Comparison of ENCODE assay signal across 25 cellular contexts in the genomic region with DNA sequence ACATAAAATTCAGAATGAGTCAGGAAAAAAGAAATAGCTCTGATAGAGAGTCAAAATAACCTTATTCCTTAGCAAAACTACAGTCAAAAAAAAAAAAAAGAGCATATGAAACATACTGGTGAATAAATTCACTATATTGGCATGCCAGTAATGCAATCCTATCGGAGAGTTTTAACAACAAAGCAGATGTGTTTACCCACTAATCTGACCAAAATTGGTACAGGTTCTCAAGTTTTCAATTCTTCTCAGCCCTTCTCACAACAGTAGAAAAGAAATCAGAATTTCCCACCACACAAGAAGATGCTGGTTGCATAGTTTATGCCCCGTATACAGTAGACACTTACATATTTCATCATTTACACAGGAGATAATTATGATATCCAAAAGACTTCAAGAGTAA. TPM values are rescaled to one million over a fixed set of nuclear protein-coding genes. Genes with fewer than 3 reads are reported as not detected.
A peak's percentile ranks its signal among the peaks of the same experiment; 100 is the strongest.
DNase-seq lines count a peak whose midpoint lies in the region; ATAC-seq, FAIRE-seq and TF ChIP-seq lines count a peak whose summit lies in the region.
"Had no signal": no experiment of that assay in that cellular context is flagged by ENCODE, and none has a peak within 500 bp of the region (broad histone marks: within the 10 kb centered on the region; RNA-seq: fewer than 3 reads in every experiment).

No MANE protein-coding gene starts in this region.

- H3K27ac Mint-ChIP-seq in GM23338, result peak overlapping the region; percentile 42; the same call in 1 of the 2 replicates
- H3K27ac Mint-ChIP-seq: CD8-positive, alpha-beta T cell had no signal

- intact Hi-C loops in left colon (cut with DNase I, micrococcal nuclease), result no loop called here

- H3K4me1 Mint-ChIP-seq in GM23338, result peaks cover 11% of the 10 kb centered on the region

- TF ChIP-seq CTCF in AG10803 (conservative IDR thresholded peaks at IDR 0.05; ENCODE audit: low read length) (no peak), GM23338 (conservative IDR thresholded peaks at IDR 0.05; ENCODE audit: low read depth in 2 of 2) (no peak), osteoblast (IDR thresholded peaks at IDR 0.05; ENCODE audit: extremely low read depth, low read depth, low read length) (no peak)

- no peak overlapping the region for H3K4me2 ChIP-seq in GM23338
- H3K4me2 ChIP-seq in osteoblast (ENCODE audit: insufficient read depth, low read length), result no peak overlapping the region

- H3K27me3 Mint-ChIP-seq in GM23338 (ENCODE audit: insufficient read depth, low read depth, poor library complexity), result peaks cover 1% of the 10 kb centered on the region

- DNase-seq in AG10803 (ENCODE audit: low read depth) (peak; percentile 73), GM23338 (ENCODE audit: low spot score) (no peak), astrocyte of the hippocampus (ENCODE audit: low read depth, low spot score) (peak; percentile 19), osteoblast (ENCODE audit: insufficient read length, low spot score, missing footprints) (no peak), left colon (no peak), NCI-H526 treated with DMSO at 0.1 percent for 48 hours (lab: John Stamatoyannopoulos, UW) (no peak), GM12891 (ENCODE audit: insufficient read length, low spot score) (no peak), H4 (ENCODE audit: low spot score) (no peak)
- DNase-seq: AML-193; C1 segment of cervical spinal cord; CD8-positive, alpha-beta T cell; GF-D8; Kasumi-1; MG63; NCI-H1417; NCI-H1694 treated with DMSO at 0.1 percent for 48 hours; NCI-H2081 treated with DMSO at 0.1 percent for 48 hours; NCI-H2171 treated with DMSO at 0.1 percent for 48 hours; NCI-H446; NCI-H526; OCI-M1 had no signal

- H3K36me3 ChIP-seq in GM23338 (ENCODE audit: insufficient read depth) (no peaks in the 10 kb centered on the region), osteoblast (ENCODE audit: insufficient read depth, low read length) (no peaks in the 10 kb centered on the region)

- 0 out of 2 replicates have a peak, but pooled peaks cover 4% of the 10 kb centered on the region for H4K20me1 ChIP-seq in GM23338 (replicated peaks; ENCODE audit: insufficient read depth)
- H4K20me1 ChIP-seq in osteoblast (ENCODE audit: insufficient read depth, low read length), result no peaks in the 10 kb centered on the region

- H3F3A ChIP-seq in GM23338 (replicated peaks; ENCODE audit: low read depth), result no peaks in the 10 kb centered on the region

- ATAC-seq in GM23338 (no peak), left colon (no peak)
- ATAC-seq: CD8-positive, alpha-beta T cell; HCT116 had no signal

- H3K4me3 ChIP-seq in AG10803 (ENCODE audit: low read length), result no peak overlapping the region
- H3K4me3 ChIP-seq in GM23338, result no peak overlapping the region
- no peak overlapping the region for H3K4me3 ChIP-seq in osteoblast (ENCODE audit: insufficient read depth, low read length)
- H3K4me3 ChIP-seq: MG63, SJSA1 had no signal

- no peak overlapping the region for H3K27ac ChIP-seq in GM23338 (ENCODE audit: low read depth)
- no peak overlapping the region for H3K27ac ChIP-seq in osteoblast (ENCODE audit: low read depth, low read length)
- H3K27ac ChIP-seq: SJSA1 had no signal

- H3K36me3 Mint-ChIP-seq in GM23338 (ENCODE audit: low read depth), result peaks cover under 1% of the 10 kb centered on the region; the same call in 1 of the 3 replicates

- no peak for TF ChIP-seq POLR2A in GM12891 (IDR thresholded peaks at IDR 0.05; ENCODE audit: low read depth, low read length)

- H2AFZ ChIP-seq in GM23338 (no peak overlapping the region), osteoblast (ENCODE audit: low read length) (peak overlapping the region; percentile 5)

- H3K27me3 ChIP-seq in GM23338 (ENCODE audit: insufficient read depth) (no peaks in the 10 kb centered on the region), osteoblast (ENCODE audit: insufficient read depth, low read length) (no peaks in the 10 kb centered on the region)
- H3K27me3 ChIP-seq: MG63, SJSA1 had no signal

- no peaks in the 10 kb centered on the region for H3K9me2 ChIP-seq in GM23338 (ENCODE audit: insufficient read depth)

- H3K4me3 Mint-ChIP-seq in GM23338, result no peak overlapping the region
- H3K4me3 Mint-ChIP-seq: CD8-positive, alpha-beta T cell had no signal

- peaks cover 6% of the 10 kb centered on the region; the same call in 1 of the 2 replicates for H3K79me2 ChIP-seq in GM23338 (replicated peaks; ENCODE audit: insufficient read depth)
- H3K79me2 ChIP-seq in osteoblast (ENCODE audit: insufficient read depth, low read length), result peaks cover 11% of the 10 kb centered on the region

- H3K9me3 ChIP-seq in osteoblast (ENCODE audit: low read depth, low read length), result no peaks in the 10 kb centered on the region
- H3K9me3 ChIP-seq: MG63, SJSA1 had no signal

- H3K9me3 Mint-ChIP-seq in GM23338, result no peaks in the 10 kb centered on the region
- H3K9me3 Mint-ChIP-seq: CD8-positive, alpha-beta T cell had no signal

- H3K4me1 ChIP-seq in GM23338 (ENCODE audit: insufficient read depth) (peaks cover 11% of the 10 kb centered on the region), osteoblast (ENCODE audit: insufficient read depth, low read length) (no peaks in the 10 kb centered on the region)

- no peak for FAIRE-seq in GM12891 (lab: Jason Lieb, UNC)
- FAIRE-seq: A204.1, RCC 7860 had no signal

TF ChIP-seq in GM23338, 12 proteins besides CTCF, POLR2A, EP300 and RAD21:
- TF ChIP-seq EZH2 (IDR thresholded peaks at IDR 0.05; ENCODE audit: low read depth, unreplicated experiment) (no peak), JUNB (IDR thresholded peaks at IDR 0.05; ENCODE audit: unreplicated experiment) (no peak)
TF ChIP-seq in GM23338: peak in this region for 0.

TF ChIP-seq in GM12891, 5 proteins besides CTCF, POLR2A, EP300 and RAD21:
- TF ChIP-seq POLR2AphosphoS5 (IDR thresholded peaks at IDR 0.05; ENCODE audit: low read depth, low read length) (no peak), POU2F2 (IDR thresholded peaks at IDR 0.05; ENCODE audit: low read depth, low read length) (no peak), SPI1 (IDR thresholded peaks at IDR 0.05; ENCODE audit: low read depth, low read length) (no peak), TAF1 (IDR thresholded peaks at IDR 0.05; ENCODE audit: low read depth, low read length) (no peak), PAX5 (IDR thresholded peaks at IDR 0.05; ENCODE audit: insufficient read depth, low read length, severe bottlenecking) (no peak)
TF ChIP-seq in GM12891: peak in this region for 0.

RNA-seq across cellular contexts. Expression of a gene that starts 59.4 kb away (rescaled TPM):
- total RNA-seq in GM23338 (2014; rRNA removed; shearing (Covaris generic)), result 24.2 and 28.7 TPM in 2 replicates
- 18.0 and 21.0 TPM in 2 replicates for polyA plus RNA-seq in GM23338 (2016; fragmentation: Nextera tagmentation; extraction: Ambion mirVana)
- total RNA-seq in osteoblast (13.3 and 15.9 TPM in 2 replicates), left colon (10 to 100 TPM; 19.1 to 19.3 TPM)
- polyA plus RNA-seq in GM12891 (2012; ENCODE audit: low read depth, missing spikeins), result 1.6 TPM
- total RNA-seq in H4 (2014; rRNA removed; shearing (Covaris generic)), result 12.1 and 23.0 TPM in 2 replicates

Comparison
In these comparisons a context has a peak if more than half of its experiments do, and no peak if none do; other contexts are left out.
1. DNase-seq: peak in AG10803 (single experiment) and astrocyte of the hippocampus (single experiment); none in GM23338 (single experiment), osteoblast (single experiment), left colon (0 of 2), NCI-H526 treated with DMSO at 0.1 percent for 48 hours (single experiment), GM12891 (single experiment) and H4 (single experiment).